In genomic region chr6:56594699-56595098, GRCh38 we compare ENCODE assay signal across 10 cellular contexts. TPM values are rescaled to one million over a fixed set of nuclear protein-coding genes. Genes with fewer than 3 reads are reported as not detected.
DNase-seq lines count a peak whose midpoint lies in the region; ATAC-seq and TF ChIP-seq lines count a peak whose summit lies in the region.
"Had no signal": no experiment of that assay in that cellular context is flagged by ENCODE, and none has a peak within 500 bp of the region (broad histone marks: within the 10 kb centered on the region; RNA-seq: fewer than 3 reads in every experiment).

No MANE protein-coding gene starts in this region.

- TF ChIP-seq CTCF in lower lobe of right lung (IDR thresholded peaks at IDR 0.05) (no peak), RWPE1 (conservative IDR thresholded peaks at IDR 0.05; ENCODE audit: low read depth) (no peak)

- POLR2A ChIA-PET in RWPE1 (lab: Yijun Ruan, JAX; ENCODE audit: low non-redundant PET): no interaction called here

- intact Hi-C loops in lower lobe of right lung (cut with DNase I): loop anchor here (10.0 kb wide), 1 partner anchor 240 kb away; no protein-coding TSS in a partner anchor

- no peaks in the 10 kb centered on the region for H3K9me3 ChIP-seq in lower lobe of right lung
- H3K9me3 ChIP-seq: SJSA1, thoracic aorta had no signal

- ATAC-seq in GM21576 (IDR thresholded peaks at IDR 0.05; ENCODE audit: unreplicated experiment) (peak; percentile 14), lower lobe of right lung (peak; percentile 47), HG03175 (IDR thresholded peaks at IDR 0.05; ENCODE audit: unreplicated experiment) (no peak)

- DNase-seq in DMS53 treated with DMSO at 0.1 percent for 48 hours (lab: John Stamatoyannopoulos, UW; ENCODE audit: unreplicated experiment): peak; percentile 87
- peak; percentile 16 for DNase-seq in NCI-H748 treated with DMSO at 0.1 percent for 48 hours (lab: John Stamatoyannopoulos, UW)
- DNase-seq in lower lobe of right lung: no peak
- DNase-seq in NCI-H226: no peak
- no peak for DNase-seq in RWPE1 (ENCODE audit: low spot score)
- DNase-seq: activated T-cell treated with anti-CD3 and anti-CD28 coated beads, Interleukin-2, amount 50 U/mL, for 4 hours had no signal

- H3K4me3 ChIP-seq in lower lobe of right lung: no peak overlapping the region
- H3K4me3 ChIP-seq: SJSA1, thoracic aorta had no signal

- peaks cover 18% of the 10 kb centered on the region for H3K4me1 ChIP-seq in lower lobe of right lung
- H3K4me1 ChIP-seq: SJSA1 had no signal

- H3K27me3 ChIP-seq in lower lobe of right lung (ENCODE audit: low read depth): no peaks in the 10 kb centered on the region
- H3K27me3 ChIP-seq: SJSA1 had no signal

- H3K27ac ChIP-seq in lower lobe of right lung (no peak overlapping the region), RWPE1 (no peak overlapping the region)
- H3K27ac ChIP-seq: SJSA1, thoracic aorta had no signal

- CTCF ChIA-PET in RWPE1 (lab: Yijun Ruan, JAX): interaction anchor here (1.0 to 2.0 kb wide), 9 partner anchors 24 to 281 kb away, joined by 3 to 10 read pairs (median 5); no protein-coding TSS in a partner anchor

- H3K36me3 ChIP-seq in lower lobe of right lung: peaks cover 52% of the 10 kb centered on the region

RNA-seq across cellular contexts. Expression of gene DST, which starts 48.0 kb away (rescaled TPM):
- total RNA-seq in lower lobe of right lung: 327 TPM

Comparison
In these comparisons a context has a peak if more than half of its experiments do, and no peak if none do; other contexts are left out.
1. DNase-seq: peak in DMS53 treated with DMSO at 0.1 percent for 48 hours (single experiment) and NCI-H748 treated with DMSO at 0.1 percent for 48 hours (single experiment); none in lower lobe of right lung (single experiment), NCI-H226 (single experiment) and RWPE1 (single experiment).